1 cellular context compared by ENCODE assay signal in genomic region chr1:227333423-227333822, GRCh38.
TF ChIP-seq lines count a peak whose summit lies in the region.

No MANE protein-coding gene starts in this region.

TF ChIP-seq in K562, 482 proteins besides CTCF, POLR2A, EP300 and RAD21 (continued from another document):
- TF ChIP-seq CUX1 (CRISPR knock-in tag; IDR thresholded peaks at IDR 0.05) (no peak), ZNF740 (CRISPR knock-in tag; IDR thresholded peaks at IDR 0.05) (no peak), ZNF740 (tag; IDR thresholded peaks at IDR 0.05) (no peak), RBBP5 (IDR thresholded peaks at IDR 0.05; ENCODE audit: borderline replicate concordance, insufficient read depth, low read length, poor library complexity, severe bottlenecking) (no peak), RCOR1 (IDR thresholded peaks at IDR 0.05; ENCODE audit: borderline replicate concordance in 1 of 2, low read depth in 2 of 2, low read length in 2 of 2) (peak in 1 of 2 experiments; percentile 72; a peak in 2 of 4 replicates), FOXP4 (CRISPR knock-in tag; IDR thresholded peaks at IDR 0.05; ENCODE audit: borderline replicate concordance) (no peak), TFAP4 (CRISPR knock-in tag; IDR thresholded peaks at IDR 0.05; ENCODE audit: borderline replicate concordance) (peak; percentile 96), GTF2E2 (tag; IDR thresholded peaks at IDR 0.05) (0 out of 2 replicates have a peak, but pooled peaks have one; percentile 32)
